ENCODE assay signal across 3 cellular contexts in the genomic region with DNA sequence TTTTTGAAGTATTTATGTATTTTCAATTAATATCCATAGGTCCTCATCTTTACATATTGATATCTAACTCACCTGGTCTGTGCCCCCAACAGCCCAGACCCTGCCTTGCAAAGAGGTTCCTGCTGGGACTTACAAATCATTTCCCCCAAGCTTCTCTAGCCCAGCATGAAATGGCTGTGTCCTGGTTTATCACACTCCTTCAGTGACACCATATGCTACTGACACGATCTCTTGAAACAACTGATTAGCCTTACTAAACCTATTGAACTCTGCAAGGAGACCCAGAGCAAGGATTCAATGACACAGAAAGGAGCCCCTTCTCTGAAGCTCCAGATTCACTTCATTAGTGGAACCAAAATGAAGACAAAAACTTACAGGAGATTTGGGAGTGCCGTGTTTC.
DNase-seq lines count a peak whose midpoint lies in the region; ATAC-seq and TF ChIP-seq lines count a peak whose summit lies in the region.
"Not testable (repeated sequence)": the region's sequence is repeated elsewhere in the genome, so short reads cannot be mapped to it uniquely, and the experiment has no call there.

No MANE protein-coding gene starts in this region.

- not testable (repeated sequence) for H3K36me3 ChIP-seq in right atrium auricular region

- not testable (repeated sequence) for H3K4me1 ChIP-seq in right atrium auricular region

- H3K4me3 ChIP-seq in right atrium auricular region = not testable (repeated sequence)

- intact Hi-C loops in Right ventricle myocardium superior (cut with DNase I); left ventricle myocardium superior (cut with micrococcal nuclease): not testable (repeated sequence)

- not testable (repeated sequence) for H3K27ac ChIP-seq in right atrium auricular region

- not testable (repeated sequence) for H3K27me3 ChIP-seq in right atrium auricular region

- not testable (repeated sequence) for H3K9me3 ChIP-seq in right atrium auricular region

- TF ChIP-seq CTCF in right atrium auricular region (IDR thresholded peaks at IDR 0.05) = not testable (repeated sequence)

- not testable (repeated sequence) for DNase-seq in Right ventricle myocardium superior, left ventricle myocardium superior
- DNase-seq in right atrium auricular region (ENCODE audit: low spot score) = peak; percentile 7

- ATAC-seq in Right ventricle myocardium superior (ENCODE audit: poor library complexity) (peak; percentile 72), left ventricle myocardium superior (peak; percentile 55)
